Comparison of ENCODE assay signal across 28 cellular contexts in the genomic region with DNA sequence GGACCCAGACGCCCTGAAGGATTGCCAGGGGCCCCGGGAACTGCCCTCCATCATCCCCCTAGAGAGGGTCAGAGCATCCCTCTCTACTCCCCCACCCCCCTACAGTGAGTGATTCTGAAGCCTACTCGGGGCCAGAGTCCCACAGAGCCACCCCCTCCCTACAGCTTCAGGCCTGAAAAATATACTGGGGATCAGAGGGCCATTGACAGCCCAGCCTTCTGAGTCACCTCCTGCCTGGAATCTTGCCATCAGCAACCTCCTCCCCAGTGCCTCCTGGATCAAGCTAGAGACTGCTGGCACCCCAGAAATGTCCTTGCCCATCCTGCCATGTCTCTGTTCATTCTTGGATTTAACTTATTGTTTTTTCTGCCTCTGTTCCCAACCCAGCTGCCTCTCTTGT. TPM values are rescaled to one million over a fixed set of nuclear protein-coding genes. Genes with fewer than 3 reads are reported as not detected.
DNase-seq lines count a peak whose midpoint lies in the region; ATAC-seq, FAIRE-seq and TF ChIP-seq lines count a peak whose summit lies in the region.
"Had no signal": no experiment of that assay in that cellular context is flagged by ENCODE, and none has a peak within 500 bp of the region (broad histone marks: within the 10 kb centered on the region; RNA-seq: fewer than 3 reads in every experiment).

No MANE protein-coding gene starts in this region.

- H3K27ac ChIP-seq in breast epithelium (no peak overlapping the region), Peyer's patch (no peak overlapping the region)
- H3K27ac ChIP-seq: pancreas had no signal

- peak; percentile 20 for ATAC-seq in esophagus mucosa
- ATAC-seq: GM12878; left lobe of liver; pancreas; stimulated activated naive CD8-positive, alpha-beta T cell treated with anti-CD3 and anti-CD28 coated beads, Interleukin-15, Interleukin-2, amounts not matched to agents 100 U/mL and 50 U/mL, for 24 hours; T-helper 17 cell had no signal

- H3K36me3 Mint-ChIP-seq in MCF 10A (ENCODE audit: insufficient read depth, unreplicated experiment): no peaks in the 10 kb centered on the region
- H3K36me3 Mint-ChIP-seq: activated CD4-positive, alpha-beta memory T cell treated with anti-CD3 and anti-CD28 coated beads for 36 hours; brain; CD4-positive, CD25-positive, alpha-beta regulatory T cell; memory B cell had no signal

- no peak for FAIRE-seq in urothelium cell line (lab: Jason Lieb, UNC)
- FAIRE-seq: A204.1, GM12878, pancreas had no signal

- TF ChIP-seq CTCF in MCF 10A (IDR thresholded peaks at IDR 0.05; ENCODE audit: unreplicated experiment): no peak
- TF ChIP-seq CTCF in breast epithelium (IDR thresholded peaks at IDR 0.05): no peak
- TF ChIP-seq CTCF in Peyer's patch (IDR thresholded peaks at IDR 0.05): no peak

- H3K27me3 Mint-ChIP-seq in MCF 10A (ENCODE audit: insufficient read depth, unreplicated experiment): no peaks in the 10 kb centered on the region
- H3K27me3 Mint-ChIP-seq: activated CD4-positive, alpha-beta memory T cell treated with anti-CD3 and anti-CD28 coated beads for 36 hours; brain; memory B cell; T-helper 17 cell had no signal

- H3K27me3 ChIP-seq in breast epithelium (no peaks in the 10 kb centered on the region), Peyer's patch (no peaks in the 10 kb centered on the region)
- H3K27me3 ChIP-seq: pancreas had no signal

- H3K4me1 ChIP-seq in breast epithelium (no peaks in the 10 kb centered on the region), Peyer's patch (no peaks in the 10 kb centered on the region)
- H3K4me1 ChIP-seq: pancreas had no signal

- H3K9me3 Mint-ChIP-seq in MCF 10A (ENCODE audit: unreplicated experiment): no peaks in the 10 kb centered on the region
- H3K9me3 Mint-ChIP-seq: activated CD4-positive, alpha-beta memory T cell treated with anti-CD3 and anti-CD28 coated beads for 36 hours; memory B cell had no signal

- peak; percentile 46 for DNase-seq in MCF 10A (ENCODE audit: unreplicated experiment)
- no peak for DNase-seq in breast epithelium (ENCODE audit: low spot score in 2 of 2)
- peak in 2 of 3 donors; percentile 51 to 62 for DNase-seq in Peyer's patch
- DNase-seq in urothelium cell line (ENCODE audit: low spot score): peak; percentile 21
- DNase-seq in DMS53 treated with DMSO at 0.1 percent for 48 hours (lab: John Stamatoyannopoulos, UW; ENCODE audit: unreplicated experiment): no peak
- DNase-seq in pons (ENCODE audit: low spot score): no peak
- DNase-seq in NCI-H526 treated with DMSO at 0.1 percent for 48 hours (lab: John Stamatoyannopoulos, UW): no peak
- DNase-seq: activated CD4-positive, alpha-beta memory T cell treated with anti-CD3 and anti-CD28 coated beads for 36 hours; activated CD4-positive, CD25-positive, alpha-beta regulatory T cell treated with anti-CD3 and anti-CD28 coated beads, Interleukin-2, amount 50 U/mL, for 72 hours; activated CD8-positive, alpha-beta memory T cell treated with anti-CD3 and anti-CD28 coated beads, Interleukin-2, amount 50 U/mL, for 4 hours; activated naive CD4-positive, alpha-beta T cell treated with anti-CD3 and anti-CD28 coated beads, Interleukin-2, amount 50 U/mL, for 16 hours; CD4-positive, CD25-positive, alpha-beta regulatory T cell; DND-41; NCI-H1436; NCI-H2107; NCI-H774; pancreas; RPMI8226; stimulated activated naive CD8-positive, alpha-beta T cell treated with anti-CD3 and anti-CD28 coated beads, Interleukin-15, Interleukin-2, amounts not matched to agents 100 U/mL and 50 U/mL, for 24 hours; T-helper 17 cell had no signal

- BruUV-seq in MCF 10A (replicated peaks; lab: Mats Ljungman, UMichigan): no TSS peak

- POLR2A ChIA-PET in MCF 10A (lab: Yijun Ruan, JAX): interaction anchor here (0.6 to 1.6 kb wide), 4 partner anchors 10 to 643 kb away, joined by 3 to 9 read pairs (median 4); no protein-coding TSS in a partner anchor

- H3K9me3 ChIP-seq in breast epithelium: no peaks in the 10 kb centered on the region
- H3K9me3 ChIP-seq in Peyer's patch: no peaks in the 10 kb centered on the region
- H3K9me3 ChIP-seq: pancreas had no signal

- H3K36me3 ChIP-seq in breast epithelium (no peaks in the 10 kb centered on the region), Peyer's patch (no peaks in the 10 kb centered on the region)
- H3K36me3 ChIP-seq: pancreas had no signal

- TF ChIP-seq POLR2A in breast epithelium (IDR thresholded peaks at IDR 0.05) (no peak), Peyer's patch (IDR thresholded peaks at IDR 0.05) (no peak)

- CTCF ChIA-PET in MCF 10A (lab: Yijun Ruan, JAX): interaction anchor here (1.4 kb wide), 1 partner anchor 10 kb away, joined by 5 read pairs; no protein-coding TSS in a partner anchor

- peaks cover 10% of the 10 kb centered on the region for H3K4me1 Mint-ChIP-seq in MCF 10A (ENCODE audit: insufficient read depth, unreplicated experiment)
- H3K4me1 Mint-ChIP-seq: brain had no signal

- no peak overlapping the region for H3K4me3 Mint-ChIP-seq in MCF 10A (ENCODE audit: unreplicated experiment)
- H3K4me3 Mint-ChIP-seq: activated CD4-positive, alpha-beta memory T cell treated with anti-CD3 and anti-CD28 coated beads for 36 hours; brain; CD4-positive, CD25-positive, alpha-beta regulatory T cell; memory B cell; T-helper 17 cell had no signal

- no peak overlapping the region for H3K27ac Mint-ChIP-seq in MCF 10A (ENCODE audit: low read depth, unreplicated experiment)
- H3K27ac Mint-ChIP-seq: activated CD4-positive, alpha-beta memory T cell treated with anti-CD3 and anti-CD28 coated beads for 36 hours; activated T-helper 2 cell treated with anti-CD3 and anti-CD28 coated beads, Interferon-gamma antibody, Interleukin-2, Interleukin-4, amounts not matched to agents 10 μg/mL and 5 μg/mL and 100 μg/mL, durations not matched to agents 14 hours and 24 hours and 36 hours; brain; CD4-positive, CD25-positive, alpha-beta regulatory T cell; memory B cell; T-helper 17 cell had no signal

- no peak overlapping the region for H3K4me3 ChIP-seq in breast epithelium
- no peak overlapping the region for H3K4me3 ChIP-seq in Peyer's patch
- H3K4me3 ChIP-seq: GM12878, pancreas, smooth muscle cell had no signal

- intact Hi-C loops in MCF 10A (cut with micrococcal nuclease): no loop called here
- intact Hi-C loops in breast epithelium (cut with DNase I; ENCODE audit: low total_unique reads): no loop called here

RNA-seq across cellular contexts. Expression of a gene that starts 21.7 kb away (rescaled TPM):
- 63.2 and 72.9 TPM in 2 replicates for total RNA-seq in MCF 10A (2022)
- total RNA-seq in breast epithelium: 10 to 100 TPM; 19.5 to 37.0 (median 23.3) TPM
- total RNA-seq in Peyer's patch: 100 to 1,000 TPM in 3 of 4 donors, 10 to 100 TPM in 1; 44.6 to 143 (median 128) TPM
- 45.1 TPM for total RNA-seq in esophagus mucosa

RNA-seq across cellular contexts. Expression of a gene that starts 37.0 kb away (rescaled TPM):
- total RNA-seq in MCF 10A (2022) (82.6 and 96.7 TPM in 2 replicates), breast epithelium (10 to 100 TPM; 31.8 to 50.8 (median 47.4) TPM), Peyer's patch (100 to 1,000 TPM in 1 of 4 donors, 10 to 100 TPM in 3; 48.3 to 125 (median 63.4) TPM), esophagus mucosa (24.3 TPM)

RNA-seq across cellular contexts. Expression of a gene that starts 41.9 kb away (rescaled TPM):
- total RNA-seq in MCF 10A (2022) (35.2 and 38.2 TPM in 2 replicates), breast epithelium (10 to 100 TPM; 22.0 to 33.8 (median 22.9) TPM), Peyer's patch (10 to 100 TPM; 14.9 to 15.7 (median 15.3) TPM), esophagus mucosa (24.3 TPM)

Comparison
In these comparisons a context has a peak if more than half of its experiments do, and no peak if none do; other contexts are left out.
1. DNase-seq: peak in MCF 10A (single experiment), Peyer's patch (2 of 3) and urothelium cell line (single experiment); none in breast epithelium (0 of 2), DMS53 treated with DMSO at 0.1 percent for 48 hours (single experiment), pons (single experiment) and NCI-H526 treated with DMSO at 0.1 percent for 48 hours (single experiment).